ENCODE assay signal across 9 cellular contexts in genomic region chr12:44930972-44931600, GRCh38. TPM values are rescaled to one million over a fixed set of nuclear protein-coding genes. Genes with fewer than 3 reads are reported as not detected.
DNase-seq lines count a peak whose midpoint lies in the region; ATAC-seq and TF ChIP-seq lines count a peak whose summit lies in the region.
"Had no signal": no experiment of that assay in that cellular context is flagged by ENCODE, and none has a peak within 500 bp of the region (broad histone marks: within the 10 kb centered on the region; RNA-seq: fewer than 3 reads in every experiment).

No MANE protein-coding gene starts in this region.

- no peaks in the 10 kb centered on the region for H3K27me3 Mint-ChIP-seq in activated naive CD4-positive, alpha-beta T cell treated with anti-CD3 and anti-CD28 coated beads, Interleukin-2, amount 10 ng/mL, durations not matched to agents 7 days and 5 days
- H3K27me3 Mint-ChIP-seq: activated naive CD8-positive, alpha-beta T cell had no signal

- H3K9me3 ChIP-seq in HUES48 (ENCODE audit: control insufficient read depth, insufficient read depth, low read length) (peaks cover 6% of the 10 kb centered on the region), liver (ENCODE audit: control insufficient read depth in 4 of 4, low read length in 3 of 4) (no peaks in the 10 kb centered on the region)

- H3K27ac Mint-ChIP-seq in activated naive CD4-positive, alpha-beta T cell treated with anti-CD3 and anti-CD28 coated beads, Interleukin-2, amount 50 U/mL, for 72 hours: no peak overlapping the region
- H3K27ac Mint-ChIP-seq in activated naive CD4-positive, alpha-beta T cell treated with anti-CD3 and anti-CD28 coated beads, Interleukin-2, amount 10 ng/mL, durations not matched to agents 7 days and 5 days: no peak overlapping the region
- H3K27ac Mint-ChIP-seq: activated naive CD8-positive, alpha-beta T cell had no signal

- WGBS in liver: 35% methylated on average over 4 of the region's 4 CpGs

- H3K27me3 ChIP-seq in HUES48 (ENCODE audit: control insufficient read depth, insufficient read depth, low read length) (no peaks in the 10 kb centered on the region), liver (ENCODE audit: control insufficient read depth in 4 of 4, insufficient read depth in 4 of 4, low read length in 3 of 4) (no peaks in the 10 kb centered on the region)

- peak; percentile 54 for TF ChIP-seq CTCF in liver (IDR thresholded peaks at IDR 0.05; ENCODE audit: low read depth, low read length, missing input control)

- no peak for DNase-seq in activated naive CD4-positive, alpha-beta T cell treated with anti-CD3 and anti-CD28 coated beads, Interleukin-2, amount 50 U/mL, for 72 hours (ENCODE audit: low spot score in 2 of 2)
- no peak for DNase-seq in activated naive CD4-positive, alpha-beta T cell treated with anti-CD3 and anti-CD28 coated beads, Interleukin-2, amount 10 ng/mL, durations not matched to agents 7 days and 5 days
- peak; percentile 6 for DNase-seq in NOMO-1 treated with dmso at 0.1 percent for 144 hours (lab: John Stamatoyannopoulos, UW; ENCODE audit: unreplicated experiment)
- peak; percentile 71 for DNase-seq in cerebellar cortex (ENCODE audit: low spot score)
- no peak for DNase-seq in posterior vena cava (ENCODE audit: low spot score)

- H3K27ac ChIP-seq in HUES48 (ENCODE audit: low read depth, low read length): no peak overlapping the region
- no peak overlapping the region for H3K27ac ChIP-seq in liver (ENCODE audit: low read depth in 1 of 2, low read length in 2 of 2)

- H3K4me3 ChIP-seq in HUES48 (ENCODE audit: low read depth, low read length): peak overlapping the region; percentile 4; the same call in 1 of the 2 replicates
- no peak overlapping the region for H3K4me3 ChIP-seq in liver (ENCODE audit: low read depth in 1 of 3, low read length in 3 of 3)

- no peak overlapping the region for H3K4me3 Mint-ChIP-seq in activated naive CD4-positive, alpha-beta T cell treated with anti-CD3 and anti-CD28 coated beads, Interleukin-2, amount 10 ng/mL, durations not matched to agents 7 days and 5 days
- H3K4me3 Mint-ChIP-seq: activated naive CD8-positive, alpha-beta T cell had no signal

- no peaks in the 10 kb centered on the region for H3K36me3 Mint-ChIP-seq in activated naive CD4-positive, alpha-beta T cell treated with anti-CD3 and anti-CD28 coated beads, Interleukin-2, amount 50 U/mL, for 72 hours
- H3K36me3 Mint-ChIP-seq in activated naive CD4-positive, alpha-beta T cell treated with anti-CD3 and anti-CD28 coated beads, Interleukin-2, amount 10 ng/mL, durations not matched to agents 7 days and 5 days: no peaks in the 10 kb centered on the region

- ATAC-seq in activated naive CD4-positive, alpha-beta T cell treated with anti-CD3 and anti-CD28 coated beads, Interleukin-2, amount 50 U/mL, for 72 hours: peak; percentile 45 to 52
- no peak for ATAC-seq in GM21390 (IDR thresholded peaks at IDR 0.05; ENCODE audit: unreplicated experiment)

- H3K9ac ChIP-seq in HUES48 (ENCODE audit: low read depth, low read length) (no peak overlapping the region), liver (ENCODE audit: low read depth in 1 of 2, low read length in 2 of 2) (no peak overlapping the region)

- CTCF ChIA-PET in activated naive CD4-positive, alpha-beta T cell treated with anti-CD3 and anti-CD28 coated beads, Interleukin-2, amount 10 ng/mL, durations not matched to agents 7 days and 5 days (lab: Charles Lee): interaction anchor here (0.7 to 3.3 kb wide), 14 partner anchors 18 to 972 kb away, joined by 3 to 31 read pairs (median 5); no protein-coding TSS in a partner anchor

- peak; percentile 82 to 83 for TF ChIP-seq RAD21 in liver (IDR thresholded peaks at IDR 0.05)

- no peaks in the 10 kb centered on the region for H3K4me1 ChIP-seq in HUES48 (ENCODE audit: control insufficient read depth, insufficient read depth, low read length)
- no peaks in the 10 kb centered on the region for H3K4me1 ChIP-seq in liver (ENCODE audit: control insufficient read depth in 4 of 4, insufficient read depth in 4 of 4, low read length in 3 of 4)

- intact Hi-C loops in posterior vena cava (cut with DNase I): no loop called here

- no peaks in the 10 kb centered on the region for H3K9me3 Mint-ChIP-seq in activated naive CD4-positive, alpha-beta T cell treated with anti-CD3 and anti-CD28 coated beads, Interleukin-2, amount 50 U/mL, for 72 hours
- H3K9me3 Mint-ChIP-seq in activated naive CD4-positive, alpha-beta T cell treated with anti-CD3 and anti-CD28 coated beads, Interleukin-2, amount 10 ng/mL, durations not matched to agents 7 days and 5 days: no peaks in the 10 kb centered on the region

- no peaks in the 10 kb centered on the region for H3K4me1 Mint-ChIP-seq in activated naive CD4-positive, alpha-beta T cell treated with anti-CD3 and anti-CD28 coated beads, Interleukin-2, amount 10 ng/mL, durations not matched to agents 7 days and 5 days

- H3K36me3 ChIP-seq in HUES48 (ENCODE audit: control insufficient read depth, insufficient read depth, low read length): no peaks in the 10 kb centered on the region
- no peaks in the 10 kb centered on the region for H3K36me3 ChIP-seq in liver (ENCODE audit: control insufficient read depth in 4 of 4, insufficient read depth in 3 of 4, low read depth in 1 of 4, low read length in 3 of 4)

TF ChIP-seq in liver, 16 proteins besides CTCF, POLR2A, EP300 and RAD21:
- no peak for TF ChIP-seq ZBTB33 (IDR thresholded peaks at IDR 0.05)
- no peak for TF ChIP-seq RXRA (IDR thresholded peaks at IDR 0.05)
- TF ChIP-seq ATF3 (IDR thresholded peaks at IDR 0.05): no peak
- no peak for TF ChIP-seq HNF4G (IDR thresholded peaks at IDR 0.05)

RNA-seq across cellular contexts. Expression of gene NELL2, which starts 55.0 kb away (rescaled TPM):
- total RNA-seq in activated naive CD4-positive, alpha-beta T cell treated with anti-CD3 and anti-CD28 coated beads, Interleukin-2, amount 50 U/mL, for 72 hours: 10 to 100 TPM; 47.5 to 82.3 TPM
- under 1 TPM; 0.17 to 0.42 TPM for total RNA-seq in liver
- polyA plus RNA-seq in liver: under 1 TPM in 1 of 2 donors, not detected in 1; 0.09 TPM
- total RNA-seq in posterior vena cava: 1 to 10 TPM in 1 of 2 donors, under 1 TPM in 1; 0.52 to 1.3 TPM

Comparison
In these comparisons a context has a peak if more than half of its experiments do, and no peak if none do; other contexts are left out.
1. DNase-seq: peak in NOMO-1 treated with dmso at 0.1 percent for 144 hours (single experiment) and cerebellar cortex (single experiment); none in activated naive CD4-positive, alpha-beta T cell treated with anti-CD3 and anti-CD28 coated beads, Interleukin-2, amount 50 U/mL, for 72 hours (0 of 2), activated naive CD4-positive, alpha-beta T cell treated with anti-CD3 and anti-CD28 coated beads, Interleukin-2, amount 10 ng/mL, durations not matched to agents 7 days and 5 days (single experiment) and posterior vena cava (single experiment).
2. RNA of gene NELL2, which starts 55.0 kb away (total RNA-seq): 47.5 to 82.3 TPM in activated naive CD4-positive, alpha-beta T cell treated with anti-CD3 and anti-CD28 coated beads, Interleukin-2, amount 50 U/mL, for 72 hours; 0.52 to 1.3 TPM in posterior vena cava and 0.17 to 0.42 TPM in liver; every median in the first group is over 10 times any median in the second.